In genomic region chr5:145913701-145914100, GRCh38 we compare ENCODE assay signal across 3 cellular contexts.
TF ChIP-seq lines count a peak whose summit lies in the region.

No MANE protein-coding gene starts in this region.

TF ChIP-seq in A549, 52 proteins besides CTCF, POLR2A, EP300 and RAD21:
- TF ChIP-seq HEYL (CRISPR knock-in tag; IDR thresholded peaks at IDR 0.05) (no peak), MAFK (IDR thresholded peaks at IDR 0.05; ENCODE audit: partially characterized antibody) (peak; percentile 79)

TF ChIP-seq in GM23338, 12 proteins besides CTCF, POLR2A, EP300 and RAD21:
- TF ChIP-seq ZNF462 (CRISPR knock-in tag; IDR thresholded peaks at IDR 0.05): no peak

TF ChIP-seq in IMR-90, 13 proteins besides CTCF, POLR2A, EP300 and RAD21:
- TF ChIP-seq MAFK (IDR thresholded peaks at IDR 0.05; ENCODE audit: low read depth, low read length) (peak; percentile 78), RFX5 (IDR thresholded peaks at IDR 0.05; ENCODE audit: low read depth, low read length) (no peak)
